8 cellular contexts compared by ENCODE assay signal in genomic region chr13:27953671-27954405, GRCh38. TPM values are rescaled to one million over a fixed set of nuclear protein-coding genes. Genes with fewer than 3 reads are reported as not detected.
DNase-seq lines count a peak whose midpoint lies in the region; ATAC-seq and TF ChIP-seq lines count a peak whose summit lies in the region.

No MANE protein-coding gene starts in this region.

- H3K4me3 Mint-ChIP-seq in effector memory CD8-positive, alpha-beta T cell = peak overlapping the region; percentile 80 to 81
- H3K4me3 Mint-ChIP-seq in mesothelial cell of epicardium = peak overlapping the region; percentile 78

- H3K27me3 Mint-ChIP-seq in effector memory CD8-positive, alpha-beta T cell = peaks cover 53 to 78% of the 10 kb centered on the region in 2 donors
- H3K27me3 Mint-ChIP-seq in mesothelial cell of epicardium (ENCODE audit: low read depth) = peaks cover 82% of the 10 kb centered on the region

- no peaks in the 10 kb centered on the region for H3K36me3 Mint-ChIP-seq in effector memory CD8-positive, alpha-beta T cell (ENCODE audit: insufficient read depth)
- H3K36me3 Mint-ChIP-seq in mesothelial cell of epicardium = no peaks in the 10 kb centered on the region

- no peak overlapping the region for H3K27ac ChIP-seq in 22Rv1

- peaks cover 7% of the 10 kb centered on the region in 2 donors for H3K4me1 Mint-ChIP-seq in effector memory CD8-positive, alpha-beta T cell (ENCODE audit: low read depth in 2 of 2)
- peaks cover 16% of the 10 kb centered on the region for H3K4me1 Mint-ChIP-seq in mesothelial cell of epicardium

- ATAC-seq in GM18502 (IDR thresholded peaks at IDR 0.05; ENCODE audit: poor library complexity, unreplicated experiment) (peak; percentile 92), HG02943 (IDR thresholded peaks at IDR 0.05; ENCODE audit: low read depth, unreplicated experiment) (peak; percentile 91)
- ATAC-seq in effector memory CD8-positive, alpha-beta T cell (replicated peaks) = peak; percentile 83

- peak; percentile 75 for DNase-seq in NCI-H2227 (lab: John Stamatoyannopoulos, UW; ENCODE audit: unreplicated experiment)
- peak; percentile 42 to 46 for DNase-seq in activated CD4-positive, alpha-beta T cell treated with anti-CD3 and anti-CD28 coated beads, Interleukin-2, amount 50 U/mL, for 4 hours
- DNase-seq in effector memory CD8-positive, alpha-beta T cell = peak; percentile 42 to 47 (median 43)
- peak; percentile 75 to 93 for DNase-seq in mesothelial cell of epicardium (ENCODE audit: low spot score in 2 of 2, unreplicated experiment in 2 of 2)
- DNase-seq in stimulated activated CD8-positive, alpha-beta memory T cell treated with anti-CD3 and anti-CD28 coated beads, Interleukin-15, amount 100 ng/mL, for 48 hours (ENCODE audit: low read depth in 2 of 2) = peak; percentile 53 to 61

- TF ChIP-seq CTCF in 22Rv1 (IDR thresholded peaks at IDR 0.05) (peak; percentile 97), mesothelial cell of epicardium (IDR thresholded peaks at IDR 0.05; ENCODE audit: unreplicated experiment) (peak; percentile 93)

- peaks cover 0 to 3% of the 10 kb centered on the region in 2 donors for H3K9me3 Mint-ChIP-seq in effector memory CD8-positive, alpha-beta T cell
- peaks cover 7% of the 10 kb centered on the region for H3K9me3 Mint-ChIP-seq in mesothelial cell of epicardium

- no peak overlapping the region for H3K27ac Mint-ChIP-seq in effector memory CD8-positive, alpha-beta T cell
- peak overlapping the region; percentile 86 for H3K27ac Mint-ChIP-seq in mesothelial cell of epicardium

RNA-seq across cellular contexts. Expression of gene CDX2, which starts 15.3 kb away (rescaled TPM):
- total RNA-seq in mesothelial cell of epicardium = 0.05 to 0.16 TPM in 2 of 3 replicates, not detected in the other

RNA-seq across cellular contexts. Expression of gene PDX1, which starts 34.0 kb away (rescaled TPM):
- not detected in 3 replicates for total RNA-seq in mesothelial cell of epicardium

RNA-seq across cellular contexts. Expression of gene URAD, which starts 34.7 kb away (rescaled TPM):
- not detected in 3 replicates for total RNA-seq in mesothelial cell of epicardium
